In the genomic region with DNA sequence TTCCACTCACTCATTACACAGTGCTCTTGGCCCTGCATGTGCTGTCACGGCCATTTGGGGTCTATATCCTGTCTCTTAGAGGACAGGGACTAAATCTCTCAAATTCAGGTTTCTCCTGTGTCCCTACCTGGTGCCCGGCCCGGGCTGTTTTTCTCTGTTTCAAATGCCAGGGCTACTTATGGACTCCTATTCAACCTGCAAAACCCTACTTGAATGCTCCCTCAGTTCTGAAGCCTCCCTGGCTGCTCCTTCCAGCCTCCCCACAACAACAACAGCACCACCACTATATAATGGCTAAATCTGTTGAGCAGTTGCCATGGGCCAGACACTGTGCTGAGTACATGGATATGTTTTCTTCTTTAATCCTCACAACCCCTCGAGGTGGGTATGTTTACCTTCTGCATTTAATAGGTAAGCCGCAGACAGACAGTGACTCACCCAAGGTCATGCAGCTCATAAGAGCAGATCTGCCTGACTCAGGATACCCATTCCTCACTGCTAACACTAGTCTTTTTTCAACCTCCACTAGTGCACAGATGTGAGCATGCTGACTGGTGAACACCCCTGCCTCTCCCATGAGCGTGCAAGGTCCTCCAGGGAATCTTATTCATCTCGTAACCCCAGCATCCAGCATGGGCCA, we compare ENCODE assay signal across 2 cellular contexts.
A peak's percentile ranks its signal among the peaks of the same experiment; 100 is the strongest.
TF ChIP-seq lines count a peak whose summit lies in the region.

No MANE protein-coding gene starts in this region.

TF ChIP-seq in HepG2, 621 proteins besides CTCF, POLR2A, EP300 and RAD21 (continues in another document):
- TF ChIP-seq ZSCAN9 (CRISPR knock-in tag; IDR thresholded peaks at IDR 0.05; ENCODE audit: borderline replicate concordance) (no peak), AKAP8 (CRISPR knock-in tag; IDR thresholded peaks at IDR 0.05) (no peak), ZNF33A (CRISPR knock-in tag; IDR thresholded peaks at IDR 0.05; ENCODE audit: borderline replicate concordance) (no peak), ZNF569 (CRISPR knock-in tag; IDR thresholded peaks at IDR 0.05; ENCODE audit: borderline replicate concordance) (no peak), ZMYM3 (CRISPR knock-in tag; IDR thresholded peaks at IDR 0.05) (peak; percentile 73; the same call in 1 of the 2 replicates), JUN (CRISPR knock-in tag; IDR thresholded peaks at IDR 0.05) (0 out of 2 replicates have a peak, but pooled peaks have one; percentile 32), GATAD2A (CRISPR knock-in tag; IDR thresholded peaks at IDR 0.05) (peak; percentile 40; the same call in 1 of the 2 replicates), RXRB (CRISPR knock-in tag; IDR thresholded peaks at IDR 0.05; ENCODE audit: borderline replicate concordance) (peak; percentile 35; the same call in 1 of the 2 replicates), AHR (CRISPR knock-in tag; IDR thresholded peaks at IDR 0.05) (no peak), GABPA (IDR thresholded peaks at IDR 0.05; ENCODE audit: low read depth, low read length) (no peak), GABPA (CRISPR knock-in tag; IDR thresholded peaks at IDR 0.05; ENCODE audit: low read depth) (no peak), REXO4 (CRISPR knock-in tag; IDR thresholded peaks at IDR 0.05; ENCODE audit: borderline replicate concordance) (no peak), GATAD1 (CRISPR knock-in tag; IDR thresholded peaks at IDR 0.05) (0 out of 2 replicates have a peak, but pooled peaks have one; percentile 44), KMT2A (CRISPR knock-in tag; IDR thresholded peaks at IDR 0.05) (no peak), HDAC1 (CRISPR knock-in tag; IDR thresholded peaks at IDR 0.05) (0 out of 2 replicates have a peak, but pooled peaks have one; percentile 35), MBD4 (IDR thresholded peaks at IDR 0.05; ENCODE audit: borderline replicate concordance, low read length) (no peak), MED1 (CRISPR knock-in tag; IDR thresholded peaks at IDR 0.05) (0 out of 2 replicates have a peak, but pooled peaks have one; percentile 22)
- TF ChIP-seq, protein P1, sequence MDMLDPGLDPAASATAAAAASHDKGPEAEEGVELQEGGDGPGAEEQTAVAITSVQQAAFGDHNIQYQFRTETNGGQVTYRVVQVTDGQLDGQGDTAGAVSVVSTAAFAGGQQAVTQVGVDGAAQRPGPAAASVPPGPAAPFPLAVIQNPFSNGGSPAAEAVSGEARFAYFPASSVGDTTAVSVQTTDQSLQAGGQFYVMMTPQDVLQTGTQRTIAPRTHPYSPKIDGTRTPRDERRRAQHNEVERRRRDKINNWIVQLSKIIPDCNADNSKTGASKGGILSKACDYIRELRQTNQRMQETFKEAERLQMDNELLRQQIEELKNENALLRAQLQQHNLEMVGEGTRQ (IDR thresholded peaks at IDR 0.05; ENCODE audit: low read depth, low read length) = no peak
- TF ChIP-seq, protein P1 (CRISPR knock-in tag; IDR thresholded peaks at IDR 0.05; ENCODE audit: borderline replicate concordance) = no peak
- TF ChIP-seq, protein P2, sequence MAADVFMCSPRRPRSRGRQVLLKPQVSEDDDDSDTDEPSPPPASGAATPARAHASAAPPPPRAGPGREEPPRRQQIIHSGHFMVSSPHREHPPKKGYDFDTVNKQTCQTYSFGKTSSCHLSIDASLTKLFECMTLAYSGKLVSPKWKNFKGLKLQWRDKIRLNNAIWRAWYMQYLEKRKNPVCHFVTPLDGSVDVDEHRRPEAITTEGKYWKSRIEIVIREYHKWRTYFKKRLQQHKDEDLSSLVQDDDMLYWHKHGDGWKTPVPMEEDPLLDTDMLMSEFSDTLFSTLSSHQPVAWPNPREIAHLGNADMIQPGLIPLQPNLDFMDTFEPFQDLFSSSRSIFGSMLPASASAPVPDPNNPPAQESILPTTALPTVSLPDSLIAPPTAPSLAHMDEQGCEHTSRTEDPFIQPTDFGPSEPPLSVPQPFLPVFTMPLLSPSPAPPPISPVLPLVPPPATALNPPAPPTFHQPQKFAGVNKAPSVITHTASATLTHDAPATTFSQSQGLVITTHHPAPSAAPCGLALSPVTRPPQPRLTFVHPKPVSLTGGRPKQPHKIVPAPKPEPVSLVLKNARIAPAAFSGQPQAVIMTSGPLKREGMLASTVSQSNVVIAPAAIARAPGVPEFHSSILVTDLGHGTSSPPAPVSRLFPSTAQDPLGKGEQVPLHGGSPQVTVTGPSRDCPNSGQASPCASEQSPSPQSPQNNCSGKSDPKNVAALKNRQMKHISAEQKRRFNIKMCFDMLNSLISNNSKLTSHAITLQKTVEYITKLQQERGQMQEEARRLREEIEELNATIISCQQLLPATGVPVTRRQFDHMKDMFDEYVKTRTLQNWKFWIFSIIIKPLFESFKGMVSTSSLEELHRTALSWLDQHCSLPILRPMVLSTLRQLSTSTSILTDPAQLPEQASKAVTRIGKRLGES (CRISPR knock-in tag; IDR thresholded peaks at IDR 0.05; ENCODE audit: borderline replicate concordance) = no peak
- TF ChIP-seq, protein P3, sequence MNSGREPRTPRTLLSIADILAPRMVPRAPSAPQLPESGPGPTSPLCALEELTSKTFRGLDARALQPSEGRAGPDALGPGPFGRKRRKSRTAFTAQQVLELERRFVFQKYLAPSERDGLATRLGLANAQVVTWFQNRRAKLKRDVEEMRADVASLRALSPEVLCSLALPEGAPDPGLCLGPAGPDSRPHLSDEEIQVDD (CRISPR knock-in tag; IDR thresholded peaks at IDR 0.05; ENCODE audit: borderline replicate concordance) = no peak
- TF ChIP-seq, protein P4, sequence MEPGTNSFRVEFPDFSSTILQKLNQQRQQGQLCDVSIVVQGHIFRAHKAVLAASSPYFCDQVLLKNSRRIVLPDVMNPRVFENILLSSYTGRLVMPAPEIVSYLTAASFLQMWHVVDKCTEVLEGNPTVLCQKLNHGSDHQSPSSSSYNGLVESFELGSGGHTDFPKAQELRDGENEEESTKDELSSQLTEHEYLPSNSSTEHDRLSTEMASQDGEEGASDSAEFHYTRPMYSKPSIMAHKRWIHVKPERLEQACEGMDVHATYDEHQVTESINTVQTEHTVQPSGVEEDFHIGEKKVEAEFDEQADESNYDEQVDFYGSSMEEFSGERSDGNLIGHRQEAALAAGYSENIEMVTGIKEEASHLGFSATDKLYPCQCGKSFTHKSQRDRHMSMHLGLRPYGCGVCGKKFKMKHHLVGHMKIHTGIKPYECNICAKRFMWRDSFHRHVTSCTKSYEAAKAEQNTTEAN (CRISPR knock-in tag; conservative IDR thresholded peaks at IDR 0.05) = peak; percentile 95

TF ChIP-seq in HEK293T, 16 proteins besides CTCF, POLR2A, EP300 and RAD21:
- TF ChIP-seq L3MBTL2 (conservative IDR thresholded peaks at IDR 0.05) (no peak), NFRKB (IDR thresholded peaks at IDR 0.05) (no peak), TARDBP (IDR thresholded peaks at IDR 0.05) (no peak), FOXK2 (IDR thresholded peaks at IDR 0.05) (no peak), BHLHE40 (IDR thresholded peaks at IDR 0.05; ENCODE audit: borderline replicate concordance) (no peak), ZNF384 (IDR thresholded peaks at IDR 0.05) (no peak), SUZ12 (IDR thresholded peaks at IDR 0.05) (no peak), FOXA1 (IDR thresholded peaks at IDR 0.05) (no peak), LEF1 (IDR thresholded peaks at IDR 0.05; ENCODE audit: borderline replicate concordance) (no peak)
- TF ChIP-seq, protein P5, sequence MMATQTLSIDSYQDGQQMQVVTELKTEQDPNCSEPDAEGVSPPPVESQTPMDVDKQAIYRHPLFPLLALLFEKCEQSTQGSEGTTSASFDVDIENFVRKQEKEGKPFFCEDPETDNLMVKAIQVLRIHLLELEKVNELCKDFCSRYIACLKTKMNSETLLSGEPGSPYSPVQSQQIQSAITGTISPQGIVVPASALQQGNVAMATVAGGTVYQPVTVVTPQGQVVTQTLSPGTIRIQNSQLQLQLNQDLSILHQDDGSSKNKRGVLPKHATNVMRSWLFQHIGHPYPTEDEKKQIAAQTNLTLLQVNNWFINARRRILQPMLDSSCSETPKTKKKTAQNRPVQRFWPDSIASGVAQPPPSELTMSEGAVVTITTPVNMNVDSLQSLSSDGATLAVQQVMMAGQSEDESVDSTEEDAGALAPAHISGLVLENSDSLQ (IDR thresholded peaks at IDR 0.05) = no peak
